10 cellular contexts compared by ENCODE assay signal in genomic region chr7:45112648-45113047, GRCh38. TPM values are rescaled to one million over a fixed set of nuclear protein-coding genes. Genes with fewer than 3 reads are reported as not detected.
DNase-seq lines count a peak whose midpoint lies in the region; ATAC-seq and TF ChIP-seq lines count a peak whose summit lies in the region.
"Had no signal": no experiment of that assay in that cellular context is flagged by ENCODE, and none has a peak within 500 bp of the region (broad histone marks: within the 10 kb centered on the region; RNA-seq: fewer than 3 reads in every experiment).

No MANE protein-coding gene starts in this region.

- H3K79me2 ChIP-seq in SU-DHL-6 (ENCODE audit: insufficient read depth, low read length): peaks cover 38% of the 10 kb centered on the region

- H3K36me3 Mint-ChIP-seq in activated CD8-positive, alpha-beta memory T cell treated with anti-CD3 and anti-CD28 coated beads, Interleukin-2, amount 10 ng/mL, durations not matched to agents 7 days and 5 days: peaks cover 19% of the 10 kb centered on the region

- peak overlapping the region; percentile 59 for H3K4me2 ChIP-seq in SU-DHL-6 (ENCODE audit: low read depth, low read length, poor library complexity, severe bottlenecking)

- TF ChIP-seq CTCF in SU-DHL-6 (IDR thresholded peaks at IDR 0.05; ENCODE audit: insufficient read depth, low read length, poor library complexity, severe bottlenecking): no peak
- no peak for TF ChIP-seq CTCF in foreskin fibroblast (IDR thresholded peaks at IDR 0.05; ENCODE audit: low read depth, low read length)
- TF ChIP-seq CTCF in spleen (IDR thresholded peaks at IDR 0.05 in 8 of 11, conservative IDR thresholded peaks at IDR 0.05 in 3 of 11): no peak

- no peak overlapping the region for H3K9ac ChIP-seq in SU-DHL-6 (ENCODE audit: low read length)

- TF ChIP-seq POLR2A in spleen (IDR thresholded peaks at IDR 0.05): no peak

- peak overlapping the region; percentile 87 for H3K4me3 Mint-ChIP-seq in activated CD8-positive, alpha-beta memory T cell treated with anti-CD3 and anti-CD28 coated beads, Interleukin-2, amount 10 ng/mL, durations not matched to agents 7 days and 5 days

- intact Hi-C loops in spleen (cut with DNase I; ENCODE audit: low total_unique reads): loop anchor here (10.0 kb wide), 1 partner anchor 108 kb away; the partner anchor contains the start of gene CCM2

- H4K20me1 ChIP-seq in SU-DHL-6 (ENCODE audit: low read depth, low read length): peaks cover 16% of the 10 kb centered on the region; the same call in 1 of the 2 replicates

- H3K27ac ChIP-seq in SU-DHL-6 (ENCODE audit: low read depth, low read length): no peak overlapping the region
- H3K27ac ChIP-seq in spleen: peak overlapping the region in 7 of 8 donors; percentile 89 to 97 (median 94)

- no peak for DNase-seq in activated CD8-positive, alpha-beta memory T cell treated with anti-CD3 and anti-CD28 coated beads, Interleukin-2, amount 10 ng/mL, durations not matched to agents 7 days and 5 days
- DNase-seq in activated CD8-positive, alpha-beta memory T cell treated with anti-CD3 and anti-CD28 coated beads, Interleukin-2, amount 50 U/mL, for 4 hours: no peak
- DNase-seq in foreskin fibroblast: peak in 1 of 2 donors; percentile 25
- no peak for DNase-seq in spleen
- DNase-seq in COLO829 (ENCODE audit: low spot score): no peak
- no peak for DNase-seq in AML-193 (lab: John Stamatoyannopoulos, UW)
- DNase-seq: activated gamma-delta T cell had no signal

- no peaks in the 10 kb centered on the region for H3K9me3 ChIP-seq in SU-DHL-6 (ENCODE audit: insufficient read depth, low read length)
- no peaks in the 10 kb centered on the region for H3K9me3 ChIP-seq in spleen

- peaks cover 12% of the 10 kb centered on the region for H3K27me3 Mint-ChIP-seq in activated CD8-positive, alpha-beta memory T cell treated with anti-CD3 and anti-CD28 coated beads, Interleukin-2, amount 10 ng/mL, durations not matched to agents 7 days and 5 days

- ATAC-seq in activated CD8-positive, alpha-beta memory T cell treated with anti-CD3 and anti-CD28 coated beads, Interleukin-2, amount 10 ng/mL, durations not matched to agents 7 days and 5 days: no peak
- no peak for ATAC-seq in GM19035 (IDR thresholded peaks at IDR 0.05; ENCODE audit: unreplicated experiment)

- H3K27ac Mint-ChIP-seq in activated CD8-positive, alpha-beta memory T cell treated with anti-CD3 and anti-CD28 coated beads, Interleukin-2, amount 10 ng/mL, durations not matched to agents 7 days and 5 days: peak overlapping the region; percentile 69

- H3K27me3 ChIP-seq in SU-DHL-6 (ENCODE audit: low read length): no peaks in the 10 kb centered on the region
- no peaks in the 10 kb centered on the region for H3K27me3 ChIP-seq in spleen (replicated peaks in 1 of 7)

- H2AFZ ChIP-seq in SU-DHL-6 (ENCODE audit: low read depth, low read length, severe bottlenecking): no peak overlapping the region

- H3K9me2 ChIP-seq in SU-DHL-6 (replicated peaks; ENCODE audit: insufficient read depth, low read length): no peaks in the 10 kb centered on the region

- H3K36me3 ChIP-seq in SU-DHL-6 (ENCODE audit: low read length) (peaks cover 7% of the 10 kb centered on the region; the same call in 1 of the 2 replicates), spleen (peaks cover 5 to 20% (median 16%) of the 10 kb centered on the region in 6 donors)

- H3K4me1 ChIP-seq in spleen: peaks cover 27 to 46% (median 41%) of the 10 kb centered on the region in 6 donors

- peaks cover 34% of the 10 kb centered on the region for H3K4me1 Mint-ChIP-seq in activated CD8-positive, alpha-beta memory T cell treated with anti-CD3 and anti-CD28 coated beads, Interleukin-2, amount 10 ng/mL, durations not matched to agents 7 days and 5 days

- peaks cover 9% of the 10 kb centered on the region; the same call in 1 of the 2 replicates for H3F3A ChIP-seq in SU-DHL-6 (ENCODE audit: insufficient read depth)

- CTCF ChIA-PET in activated CD8-positive, alpha-beta memory T cell treated with anti-CD3 and anti-CD28 coated beads, Interleukin-2, amount 10 ng/mL, durations not matched to agents 7 days and 5 days (lab: Charles Lee): interaction anchor here (1.7 to 4.3 kb wide), 2 partner anchors 13 to 24 kb away, joined by 3 to 26 read pairs; no protein-coding TSS in a partner anchor

- H3K4me3 ChIP-seq in SU-DHL-6 (ENCODE audit: insufficient read depth, low read length, poor library complexity, severe bottlenecking) (no peak overlapping the region), foreskin fibroblast (ENCODE audit: low read depth in 1 of 2, low read length in 2 of 2) (peak overlapping the region; percentile 58 to 96), spleen (no peak overlapping the region)

- WGBS in spleen, 5 donors: 72 to 88% (median 80%) methylated on average over 1 of the region's 1 CpG

- H3K9me3 Mint-ChIP-seq in activated CD8-positive, alpha-beta memory T cell treated with anti-CD3 and anti-CD28 coated beads, Interleukin-2, amount 10 ng/mL, durations not matched to agents 7 days and 5 days (ENCODE audit: low read depth): no peaks in the 10 kb centered on the region

RNA-seq across cellular contexts. Expression of gene TBRG4, which starts 1.2 kb away (rescaled TPM):
- 100 to 1,000 TPM; 121 to 152 TPM for total RNA-seq in activated CD8-positive, alpha-beta memory T cell treated with anti-CD3 and anti-CD28 coated beads, Interleukin-2, amount 10 ng/mL, durations not matched to agents 7 days and 5 days
- 10 to 100 TPM; 37.9 to 77.1 (median 67.4) TPM for total RNA-seq in spleen
- 10 to 100 TPM; 42.9 to 59.9 (median 46.2) TPM for polyA plus RNA-seq in spleen

RNA-seq across cellular contexts. Expression of gene NACAD, which starts 23.9 kb away (rescaled TPM):
- under 1 TPM; 0.09 to 0.35 TPM for total RNA-seq in activated CD8-positive, alpha-beta memory T cell treated with anti-CD3 and anti-CD28 coated beads, Interleukin-2, amount 10 ng/mL, durations not matched to agents 7 days and 5 days
- 1 to 10 TPM; 1.2 to 6.2 (median 3.4) TPM for total RNA-seq in spleen
- polyA plus RNA-seq in spleen: 1 to 10 TPM in 1 of 3 donors, under 1 TPM in 2; 0.30 to 1.0 (median 0.30) TPM

RNA-seq across cellular contexts. Expression of gene RAMP3, which starts 44.9 kb away (rescaled TPM):
- total RNA-seq in activated CD8-positive, alpha-beta memory T cell treated with anti-CD3 and anti-CD28 coated beads, Interleukin-2, amount 10 ng/mL, durations not matched to agents 7 days and 5 days: not detected
- 10 to 100 TPM in 5 of 7 donors, 1 to 10 TPM in 2; 6.3 to 27.8 (median 11.8) TPM for total RNA-seq in spleen
- 10 to 100 TPM; 14.2 to 21.6 (median 18.9) TPM for polyA plus RNA-seq in spleen
- polyA plus RNA-seq: BJ had no signal

Comparison
In these comparisons a context has a peak if more than half of its experiments do, and no peak if none do; other contexts are left out.
1. H3K4me3 ChIP-seq: peak in foreskin fibroblast (2 of 2); none in SU-DHL-6 (single experiment) and spleen (0 of 8).
2. RNA of gene RAMP3, which starts 44.9 kb away (total RNA-seq): 6.3 to 27.8 TPM in spleen; not detected in activated CD8-positive, alpha-beta memory T cell treated with anti-CD3 and anti-CD28 coated beads, Interleukin-2, amount 10 ng/mL, durations not matched to agents 7 days and 5 days; every median in the first group is over 4 times any median in the second.